7 cellular contexts compared by ENCODE assay signal in the genomic region with DNA sequence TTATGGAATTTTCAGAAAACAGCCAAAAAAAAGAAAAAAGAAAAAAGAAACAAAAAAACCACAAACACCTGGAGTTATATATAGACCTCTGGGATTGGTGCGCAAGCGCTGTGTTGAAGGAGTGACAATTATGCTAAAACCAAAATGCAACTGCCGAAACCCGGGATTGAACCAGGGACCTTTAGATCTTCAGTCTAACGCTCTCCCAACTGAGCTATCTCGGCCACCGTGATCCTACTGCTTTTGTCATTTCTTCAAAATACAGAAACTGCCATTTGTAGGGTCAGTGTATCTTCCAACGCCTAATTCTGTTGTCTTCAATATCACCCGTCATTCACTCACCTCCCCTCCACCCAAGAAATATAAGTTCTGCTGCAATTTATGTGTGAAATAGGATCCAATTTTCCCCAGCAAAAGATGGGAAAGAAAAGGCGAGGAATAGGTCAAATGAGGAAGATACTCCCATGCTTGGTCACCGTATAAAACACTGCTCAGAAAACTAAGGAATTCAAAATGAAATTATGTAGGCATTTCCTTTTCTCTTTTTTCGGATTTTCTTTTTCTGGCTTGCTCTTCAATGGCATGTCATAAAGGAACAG.
DNase-seq lines count a peak whose midpoint lies in the region; ATAC-seq lines count a peak whose summit lies in the region.

No MANE protein-coding gene starts in this region.

- 0 out of 2 replicates have a peak, but pooled peaks cover 11% of the 10 kb centered on the region for H3K4me1 ChIP-seq in GM23248 (ENCODE audit: insufficient read depth)

- peak overlapping the region; percentile 94 for H3K4me2 ChIP-seq in GM23248 (ENCODE audit: unreplicated experiment)

- no peak overlapping the region for H3K9ac ChIP-seq in GM23248

- DNase-seq in GM23248 = peak; percentile 75
- peak; percentile 16 for DNase-seq in NCI-H146 treated with DMSO at 0.1 percent for 48 hours (lab: John Stamatoyannopoulos, UW; ENCODE audit: unreplicated experiment)
- peak; percentile 70 to 75 for DNase-seq in activated T-cell treated with anti-CD3 and anti-CD28 coated beads, Interleukin-2, amount 50 U/mL, for 48 hours
- DNase-seq in lung microvascular endothelial cell (ENCODE audit: low read depth in 2 of 2) = peak; percentile 43 to 61
- DNase-seq in NCI-H2107 treated with DMSO at 0.1 percent for 48 hours (lab: John Stamatoyannopoulos, UW; ENCODE audit: unreplicated experiment) = no peak

- H3K9me2 ChIP-seq in GM23248 (ENCODE audit: insufficient read depth) = no peaks in the 10 kb centered on the region

- ATAC-seq in GM21717 (IDR thresholded peaks at IDR 0.05; ENCODE audit: unreplicated experiment) (no peak), HG03520 (IDR thresholded peaks at IDR 0.05; ENCODE audit: unreplicated experiment) (no peak)

- no peaks in the 10 kb centered on the region for H4K20me1 ChIP-seq in GM23248 (ENCODE audit: insufficient read depth)

- peaks cover 54% of the 10 kb centered on the region for H3K27me3 ChIP-seq in GM23248 (replicated peaks; ENCODE audit: insufficient read depth)

- H3K36me3 ChIP-seq in GM23248 (ENCODE audit: low read depth) = no peaks in the 10 kb centered on the region

- no peaks in the 10 kb centered on the region for H3F3A ChIP-seq in GM23248 (ENCODE audit: insufficient read depth)

- no peak overlapping the region for H3K27ac ChIP-seq in GM23248

- in situ Hi-C loops in GM23248 (cut with MboI) = no loop called here

- peak overlapping the region; percentile 67 for H2AFZ ChIP-seq in GM23248

- H3K4me3 ChIP-seq in GM23248 = peak overlapping the region; percentile 73

- H3K79me2 ChIP-seq in GM23248 (ENCODE audit: insufficient read depth) = no peaks in the 10 kb centered on the region

- H3K9me3 ChIP-seq in GM23248 (ENCODE audit: low read depth) = no peaks in the 10 kb centered on the region

- 1 to 2% methylated on average over 12 of the region's 12 CpGs for WGBS in GM23248 (ENCODE audit: low coverage in 1 of 2, low lambda C conversion rate in 2 of 2, missing lambda C conversion rate in 2 of 2), 2 experiments
